Comparison of ENCODE assay signal across 11 cellular contexts in genomic region chr11:2525166-2525861, GRCh38.
A peak's percentile ranks its signal among the peaks of the same experiment; 100 is the strongest.
DNase-seq lines count a peak whose midpoint lies in the region; ATAC-seq lines count a peak whose summit lies in the region.
"Had no signal": no experiment of that assay in that cellular context is flagged by ENCODE, and none has a peak within 500 bp of the region (broad histone marks: within the 10 kb centered on the region; RNA-seq: fewer than 3 reads in every experiment).

No MANE protein-coding gene starts in this region.

- intact Hi-C loops in Right ventricle myocardium superior (cut with DNase I), result loop anchor here (10.0 kb wide), 1 partner anchor 221 kb away; the partner anchor contains the start of genes C11orf21 and TSPAN32
- intact Hi-C loops in posterior vena cava (cut with DNase I), result loop anchor here in 1 of 2 donors (5.0 kb wide), 1 partner anchor 472 kb away; no protein-coding TSS in a partner anchor

- DNase-seq in COR-L47 (lab: John Stamatoyannopoulos, UW) (peak; percentile 25), RPMI8226 (peak; percentile 62), Right ventricle myocardium superior (peak; percentile 32), posterior vena cava (ENCODE audit: low spot score) (peak; percentile 82), DMS153 (lab: John Stamatoyannopoulos, UW) (no peak), SHP77 treated with DMSO at 0.1 percent for 48 hours (lab: John Stamatoyannopoulos, UW) (no peak), globus pallidus (ENCODE audit: low spot score) (no peak)
- DNase-seq: foreskin keratinocyte, IMR-90, mammary epithelial cell had no signal

- ATAC-seq in Right ventricle myocardium superior (ENCODE audit: poor library complexity) (peak; percentile 9), GM21515 (IDR thresholded peaks at IDR 0.05; ENCODE audit: unreplicated experiment) (no peak)
- ATAC-seq: foreskin keratinocyte had no signal

Comparison
In these comparisons a context has a peak if more than half of its experiments do, and no peak if none do; other contexts are left out.
1. DNase-seq: peak in COR-L47 (single experiment), RPMI8226 (single experiment), Right ventricle myocardium superior (single experiment) and posterior vena cava (single experiment); none in DMS153 (single experiment), SHP77 treated with DMSO at 0.1 percent for 48 hours (single experiment) and globus pallidus (single experiment).